Comparison of ENCODE assay signal across 5 cellular contexts in genomic region chr9:34939989-34940388, GRCh38. TPM values are rescaled to one million over a fixed set of nuclear protein-coding genes. Genes with fewer than 3 reads are reported as not detected.
"Had no signal": no experiment of that assay in that cellular context is flagged by ENCODE, and none has a peak within 500 bp of the region (broad histone marks: within the 10 kb centered on the region; RNA-seq: fewer than 3 reads in every experiment).

No MANE protein-coding gene starts in this region.

RNA-seq across cellular contexts. Expression of gene PHF24, which starts 18.1 kb away (rescaled TPM):
- total RNA-seq: activated CD4-positive, alpha-beta memory T cell treated with anti-CD3 and anti-CD28 coated beads, Interleukin-2, amount 10 ng/mL, durations not matched to agents 7 days and 5 days; activated T-helper 2 cell treated with anti-CD3 and anti-CD28 coated beads, Interferon-gamma antibody, Interleukin-2, Interleukin-4, amounts not matched to agents 10 μg/mL and 5 μg/mL and 100 μg/mL, durations not matched to agents 14 hours and 24 hours and 36 hours; SJCRH30; T-helper 2 cell treated with Interferon-gamma antibody and Interleukin-4, amounts not matched to agents 100 ng/mL and 5 ng/mL, for 36 hours had no signal
- polyA plus RNA-seq: SK-N-SH had no signal
